In genomic region chr16:90077240-90077756, GRCh38 we compare ENCODE assay signal across 8 cellular contexts. TPM values are rescaled to one million over a fixed set of nuclear protein-coding genes. Genes with fewer than 3 reads are reported as not detected.
DNase-seq lines count a peak whose midpoint lies in the region; ATAC-seq and TF ChIP-seq lines count a peak whose summit lies in the region.

Gene PRDM7, minus strand, starts transcription at chr16:90077331. Its CDS starts 1,421 bp downstream, at chr16:90075910.

- H3K36me3 ChIP-seq in gastroesophageal sphincter (no peaks in the 10 kb centered on the region), neuronal stem cell (replicated peaks in 1 of 2; ENCODE audit: control insufficient read depth in 2 of 2, insufficient read depth in 2 of 2, low read length in 2 of 2) (no peaks in the 10 kb centered on the region), stomach smooth muscle (ENCODE audit: control insufficient read depth in 2 of 2, insufficient read depth in 2 of 2, low read length in 2 of 2) (no peaks in the 10 kb centered on the region)

- peak; percentile 96 for ATAC-seq in gastroesophageal sphincter

- H3K4me1 ChIP-seq in gastroesophageal sphincter (peaks cover 0 to 18% (median 0%) of the 10 kb centered on the region in 3 donors), neuronal stem cell (ENCODE audit: control insufficient read depth in 2 of 2, insufficient read depth in 1 of 2, low read depth in 1 of 2, low read length in 2 of 2) (no peaks in the 10 kb centered on the region), stomach smooth muscle (ENCODE audit: control insufficient read depth, insufficient read depth, low read length) (peaks cover 11% of the 10 kb centered on the region)

- H3K9ac ChIP-seq in neuronal stem cell (ENCODE audit: low read depth, low read length, poor library complexity) (no peak within 1 kb of the TSS), stomach smooth muscle (ENCODE audit: low read length in 2 of 2) (peak within 1 kb of the TSS; percentile 42 to 56)

- H3K27me3 ChIP-seq in gastroesophageal sphincter = no peaks in the 10 kb centered on the region
- peaks cover 0 to 12% (median 0%) of the 10 kb centered on the region in 3 experiments for H3K27me3 ChIP-seq in neuronal stem cell (ENCODE audit: control insufficient read depth in 3 of 3, insufficient read depth in 3 of 3, low read depth in 1 of 3, low read length in 3 of 3)
- peaks cover 0 to 3% of the 10 kb centered on the region in 2 donors for H3K27me3 ChIP-seq in stomach smooth muscle (ENCODE audit: control insufficient read depth in 1 of 2, insufficient read depth in 2 of 2, low read length in 2 of 2)

- peak in 1 of 4 experiments; percentile 6 for TF ChIP-seq CTCF in gastroesophageal sphincter (IDR thresholded peaks at IDR 0.05)

- H2AFZ ChIP-seq in neuronal stem cell (ENCODE audit: low read length) = peak within 1 kb of the TSS; percentile 85

- H3K4ac ChIP-seq in neuronal stem cell (ENCODE audit: low read length) = no peak within 1 kb of the TSS

- H2AK5ac ChIP-seq in neuronal stem cell (ENCODE audit: low read depth, low read length) = no peak within 1 kb of the TSS

- H3K4me2 ChIP-seq in neuronal stem cell (ENCODE audit: insufficient read depth, low read length, poor library complexity, severe bottlenecking) = no peak within 1 kb of the TSS

- H2BK5ac ChIP-seq in neuronal stem cell (ENCODE audit: low read length) = no peak within 1 kb of the TSS

- WGBS in gastroesophageal sphincter (ENCODE audit: low coverage in 1 of 2), 2 donors = 33% methylated on average over 1 of the region's 32 CpGs; no CpG with 5 or more reads in 1 of the 2 donors
- no CpG with 5 or more reads among the region's 32 CpGs for WGBS in neuronal stem cell (ENCODE audit: extremely low coverage in 2 of 2, insufficient read length in 2 of 2, insufficient replicate concordance in 1 of 2), 2 donors

- TF ChIP-seq EP300 in gastroesophageal sphincter (IDR thresholded peaks at IDR 0.05) = no peak

- DNase-seq in DMS79 treated with DMSO at 0.1 percent for 48 hours (lab: John Stamatoyannopoulos, UW) = peak; percentile 69
- peak; percentile 87 for DNase-seq in GOT3 (lab: John Stamatoyannopoulos, UW)
- peak; percentile 98 for DNase-seq in LoVo (ENCODE audit: low spot score)
- DNase-seq in SIG-M5 treated with dmso at 0.1 percent for 504 hours (lab: John Stamatoyannopoulos, UW; ENCODE audit: unreplicated experiment) = peak; percentile 97
- DNase-seq in activated naive CD4-positive, alpha-beta T cell treated with Interleukin-2 at 50 U/mL for 16 hours = peak; percentile 96
- DNase-seq in neuronal stem cell (ENCODE audit: low spot score) = peak; percentile 45

- no peak within 1 kb of the TSS for H2BK120ac ChIP-seq in neuronal stem cell (ENCODE audit: low read depth, low read length)

- TF ChIP-seq POLR2A in gastroesophageal sphincter (IDR thresholded peaks at IDR 0.05) = no peak

- H3K4me3 ChIP-seq in gastroesophageal sphincter (peak within 1 kb of the TSS; percentile 19 to 50), neuronal stem cell (ENCODE audit: low read length in 2 of 2) (peak within 1 kb of the TSS in 1 of 2 donors; percentile 42), stomach smooth muscle (ENCODE audit: low read length in 2 of 2) (peak within 1 kb of the TSS; percentile 35 to 70)

- H3K23ac ChIP-seq in neuronal stem cell (ENCODE audit: low read depth, low read length, poor library complexity) = no peak within 1 kb of the TSS

- H2BK15ac ChIP-seq in neuronal stem cell (ENCODE audit: low read length) = no peak within 1 kb of the TSS

- no peak within 1 kb of the TSS for H4K8ac ChIP-seq in neuronal stem cell (ENCODE audit: low read depth, low read length)

- no peak within 1 kb of the TSS for H2BK12ac ChIP-seq in neuronal stem cell (ENCODE audit: low read length)

- no peaks in the 10 kb centered on the region for H3K9me3 ChIP-seq in gastroesophageal sphincter
- H3K9me3 ChIP-seq in neuronal stem cell (replicated peaks in 1 of 2; ENCODE audit: control insufficient read depth in 2 of 2, insufficient read depth in 1 of 2, low read depth in 1 of 2, low read length in 2 of 2) = no peaks in the 10 kb centered on the region
- no peaks in the 10 kb centered on the region for H3K9me3 ChIP-seq in stomach smooth muscle (ENCODE audit: control insufficient read depth in 2 of 2, low read length in 2 of 2)

- H3K79me1 ChIP-seq in neuronal stem cell (ENCODE audit: low read depth, low read length) = no peaks in the 10 kb centered on the region

- H3K27ac ChIP-seq in gastroesophageal sphincter (peak within 1 kb of the TSS in 3 of 4 donors; percentile 75 to 80 (median 78)), neuronal stem cell (replicated peaks; ENCODE audit: low read length) (no peak within 1 kb of the TSS), stomach smooth muscle (ENCODE audit: low read length) (peak within 1 kb of the TSS; percentile 53)

- no peak within 1 kb of the TSS for H3K14ac ChIP-seq in neuronal stem cell (ENCODE audit: low read length)

- H3K18ac ChIP-seq in neuronal stem cell (ENCODE audit: low read length) = peak within 1 kb of the TSS; percentile 4

- H4K91ac ChIP-seq in neuronal stem cell (ENCODE audit: low read depth, low read length, poor library complexity) = no peak within 1 kb of the TSS

RNA-seq across cellular contexts. Expression of gene PRDM7, which starts in this region (rescaled TPM):
- total RNA-seq in gastroesophageal sphincter = not detected
- not detected for polyA plus RNA-seq in neuronal stem cell (2013, experiment 1 of 2)
- 0.01 TPM for polyA plus RNA-seq in neuronal stem cell (2013, experiment 2 of 2)

Comparison
In these comparisons a context has a peak if more than half of its experiments do, and no peak if none do; other contexts are left out.
1. Peak in ATAC-seq, H3K4me3 ChIP-seq and H3K27ac ChIP-seq in gastroesophageal sphincter; RNA of the gene not detected or under 1 TPM.
2. DNase-seq: peak in every context shown above with its lines; median percentile 98 in LoVo; 97 in SIG-M5 treated with dmso at 0.1 percent for 504 hours; 96 in activated naive CD4-positive, alpha-beta T cell treated with Interleukin-2 at 50 U/mL for 16 hours; 87 in GOT3; 69 in DMS79 treated with DMSO at 0.1 percent for 48 hours; 45 in neuronal stem cell.